8 cellular contexts compared by ENCODE assay signal in the genomic region with DNA sequence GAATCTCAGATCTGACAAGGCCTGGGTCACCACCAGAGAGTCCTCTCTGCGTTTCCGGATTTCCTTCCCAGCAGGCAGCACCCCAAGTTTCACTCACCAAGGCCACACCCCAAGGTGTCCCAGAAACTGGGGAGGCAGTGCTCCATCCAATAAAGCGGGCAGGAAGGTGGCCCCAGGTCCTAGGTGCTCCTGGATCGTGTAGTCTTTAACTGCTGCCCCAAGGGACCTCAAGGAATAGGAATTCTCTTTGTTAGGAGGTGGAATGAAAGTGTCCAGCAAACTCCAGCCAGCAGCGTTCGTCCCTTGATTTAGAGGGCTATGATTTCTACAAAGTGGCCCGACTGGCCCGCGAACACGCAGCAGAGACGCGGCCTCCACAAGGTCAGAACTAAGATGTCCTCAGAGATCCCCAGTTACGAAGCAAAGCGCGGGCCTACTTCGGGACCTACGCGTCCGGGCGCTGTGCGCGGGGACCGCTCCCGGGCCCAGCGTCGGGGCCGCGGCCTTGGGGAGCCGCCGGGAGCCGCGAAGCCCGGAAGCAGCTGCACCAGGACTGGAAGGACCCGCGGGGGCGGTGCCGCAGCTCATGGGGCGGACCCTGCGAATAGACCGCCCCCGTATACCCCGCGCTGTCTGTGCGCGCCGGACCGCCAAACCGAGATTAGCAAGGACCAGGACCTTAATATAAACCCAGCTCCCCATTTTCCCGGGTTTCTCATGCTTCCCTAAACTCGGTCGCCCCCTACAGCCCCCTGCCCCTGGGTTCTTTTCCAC. TPM values are rescaled to one million over a fixed set of nuclear protein-coding genes. Genes with fewer than 3 reads are reported as not detected.
A peak's percentile ranks its signal among the peaks of the same experiment; 100 is the strongest.
DNase-seq lines count a peak whose midpoint lies in the region; ATAC-seq and TF ChIP-seq lines count a peak whose summit lies in the region.

A gene with protein sequence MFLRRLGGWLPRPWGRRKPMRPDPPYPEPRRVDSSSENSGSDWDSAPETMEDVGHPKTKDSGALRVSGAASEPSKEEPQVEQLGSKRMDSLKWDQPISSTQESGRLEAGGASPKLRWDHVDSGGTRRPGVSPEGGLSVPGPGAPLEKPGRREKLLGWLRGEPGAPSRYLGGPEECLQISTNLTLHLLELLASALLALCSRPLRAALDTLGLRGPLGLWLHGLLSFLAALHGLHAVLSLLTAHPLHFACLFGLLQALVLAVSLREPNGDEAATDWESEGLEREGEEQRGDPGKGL (minus strand): TSS at position 555 of the 774 bp plus-strand sequence. CDS start 831 bp downstream, outside the sequence.

- TF ChIP-seq CTCF in VCaP (conservative IDR thresholded peaks at IDR 0.05), result no peak

- H3K36me3 ChIP-seq in iPS-20b (ENCODE audit: insufficient read depth, low read depth, low read length) (peaks cover 39% of the 10 kb centered on the region), skeletal muscle tissue (ENCODE audit: control insufficient read depth in 3 of 3, insufficient read depth in 3 of 3, low read length in 3 of 3) (peaks cover 20 to 39% (median 32%) of the 10 kb centered on the region in 3 donors)

- H3K4me3 ChIP-seq in iPS-20b (ENCODE audit: low read length), result peak within 1 kb of the TSS; percentile 99
- peak within 1 kb of the TSS; percentile 83 to 96 (median 96) for H3K4me3 ChIP-seq in skeletal muscle tissue (ENCODE audit: low read length in 3 of 3)

- H3K27me3 ChIP-seq in iPS-20b (ENCODE audit: insufficient read depth, low read length), result no peaks in the 10 kb centered on the region
- no peaks in the 10 kb centered on the region for H3K27me3 ChIP-seq in skeletal muscle tissue (ENCODE audit: control insufficient read depth in 3 of 3, insufficient read depth in 3 of 3, low read length in 3 of 3)

- DNase-seq in ELR (ENCODE audit: low read depth) (peak; percentile 89), NCI-H2171 (lab: John Stamatoyannopoulos, UW) (peak; percentile 78), T47D (ENCODE audit: low read depth in 1 of 2, low spot score in 1 of 2) (peak; percentile 83 to 84)

- no peaks in the 10 kb centered on the region for H3K9me3 ChIP-seq in iPS-20b (ENCODE audit: insufficient read depth, low read depth, low read length)
- H3K9me3 ChIP-seq in skeletal muscle tissue (ENCODE audit: control insufficient read depth in 3 of 3, low read length in 3 of 3), result no peaks in the 10 kb centered on the region

- H3K9ac ChIP-seq in iPS-20b (ENCODE audit: low read depth, low read length) (peak within 1 kb of the TSS; percentile 99), skeletal muscle tissue (ENCODE audit: low read depth in 1 of 3, low read length in 3 of 3) (peak within 1 kb of the TSS; percentile 94 to 100 (median 97))

- ATAC-seq in HG02642 (IDR thresholded peaks at IDR 0.05; ENCODE audit: poor library complexity, unreplicated experiment), result peak; percentile 50
- ATAC-seq in GM21515 (IDR thresholded peaks at IDR 0.05; ENCODE audit: unreplicated experiment), result no peak

- H3K27ac ChIP-seq in VCaP (peak within 1 kb of the TSS; percentile 78), iPS-20b (ENCODE audit: low read length) (peak within 1 kb of the TSS; percentile 91), skeletal muscle tissue (ENCODE audit: low read depth, low read length) (peak within 1 kb of the TSS; percentile 83)

- in situ Hi-C loops in T47D (cut with HindIII; ENCODE audit: low pct_unique_long_range_greater_than_20kb, low sequenced_read_pairs), result no loop called here

- H3K4me1 ChIP-seq in iPS-20b (ENCODE audit: insufficient read depth, low read length), result peaks cover 10% of the 10 kb centered on the region; the same call in 1 of the 2 replicates
- H3K4me1 ChIP-seq in skeletal muscle tissue (ENCODE audit: control insufficient read depth in 3 of 3, insufficient read depth in 3 of 3, low read length in 3 of 3), result peaks cover 47 to 65% (median 61%) of the 10 kb centered on the region in 3 donors

RNA-seq across cellular contexts. Expression of the gene that starts here (rescaled TPM):
- 18.3 TPM for total RNA-seq in skeletal muscle tissue
